In genomic region chr9:134357631-134358025, GRCh38 we compare ENCODE assay signal across 17 cellular contexts. TPM values are rescaled to one million over a fixed set of nuclear protein-coding genes. Genes with fewer than 3 reads are reported as not detected.
DNase-seq lines count a peak whose midpoint lies in the region; ATAC-seq and TF ChIP-seq lines count a peak whose summit lies in the region.
"Had no signal": no experiment of that assay in that cellular context is flagged by ENCODE, and none has a peak within 500 bp of the region (broad histone marks: within the 10 kb centered on the region; RNA-seq: fewer than 3 reads in every experiment).

No MANE protein-coding gene starts in this region.

- H3K4me3 ChIP-seq in HL-60 (replicated peaks; ENCODE audit: insufficient read depth, low read length) (no peak overlapping the region), mammary epithelial cell (replicated peaks in 1 of 3; ENCODE audit: insufficient read depth in 1 of 3, low read depth in 2 of 3, low read length in 3 of 3) (no peak overlapping the region), lower lobe of right lung (no peak overlapping the region), thyroid gland (replicated peaks in 1 of 3) (no peak overlapping the region)
- H3K4me3 ChIP-seq: lung, SJCRH30 had no signal

- H3K4me1 ChIP-seq in mammary epithelial cell (ENCODE audit: insufficient read depth, low read length) (peaks cover 78% of the 10 kb centered on the region), lower lobe of right lung (peaks cover 86% of the 10 kb centered on the region), thyroid gland (peaks cover 60 to 87% of the 10 kb centered on the region in 2 donors)
- H3K4me1 ChIP-seq: SJCRH30 had no signal

- H3K27me3 ChIP-seq in HL-60 (ENCODE audit: insufficient read depth, poor library complexity, severe bottlenecking) (no peaks in the 10 kb centered on the region), mammary epithelial cell (ENCODE audit: insufficient read depth, low read length) (no peaks in the 10 kb centered on the region), lower lobe of right lung (ENCODE audit: low read depth) (no peaks in the 10 kb centered on the region), thyroid gland (no peaks in the 10 kb centered on the region)
- H3K27me3 ChIP-seq: SJCRH30 had no signal

- H3K79me2 ChIP-seq in mammary epithelial cell (ENCODE audit: insufficient read depth, low read length) = peaks cover 95% of the 10 kb centered on the region

- H3K27ac ChIP-seq in HL-60 (replicated peaks) (peak overlapping the region; percentile 78), mammary epithelial cell (ENCODE audit: insufficient read depth, low read depth, low read length) (peak overlapping the region; percentile 41), lower lobe of right lung (no peak overlapping the region), thyroid gland (peak overlapping the region in 2 of 3 donors; percentile 29 to 41)
- H3K27ac ChIP-seq: SJCRH30 had no signal

- no peak overlapping the region for H2AFZ ChIP-seq in mammary epithelial cell (ENCODE audit: low read depth, low read length)

- dilution Hi-C loops in mammary epithelial cell (cut with HindIII; ENCODE audit: low sequenced_read_pairs) = loop anchor here (5.0 kb wide), 3 partner anchors 60 to 95 kb away; no protein-coding TSS in a partner anchor

- peak; percentile 1 to 15 for ATAC-seq in lower lobe of right lung
- ATAC-seq in GM19035 (IDR thresholded peaks at IDR 0.05; ENCODE audit: unreplicated experiment) = no peak
- ATAC-seq: activated CD4-positive, alpha-beta T cell treated with anti-CD3 and anti-CD28 coated beads for 36 hours had no signal

- no peak for DNase-seq in HL-60 (ENCODE audit: low read depth in 1 of 2, low spot score in 1 of 2)
- peak; percentile 61 for DNase-seq in mammary epithelial cell
- no peak for DNase-seq in lower lobe of right lung
- no peak for DNase-seq in thyroid gland
- DNase-seq in cardiac septum (ENCODE audit: low spot score) = no peak
- no peak for DNase-seq in SKM-1 (lab: John Stamatoyannopoulos, UW; ENCODE audit: unreplicated experiment)
- no peak for DNase-seq in LoVo (ENCODE audit: low spot score)
- DNase-seq: activated CD4-positive, alpha-beta T cell treated with anti-CD3 and anti-CD28 coated beads for 36 hours; activated gamma-delta T cell treated with Interleukin-2 at 50 U/mL for 16 hours; naive thymus-derived CD4-positive, alpha-beta T cell; NCI-H2029 treated with DMSO at 0.1 percent for 48 hours; SJCRH30; stimulated activated CD4-positive, alpha-beta T cell treated with anti-CD3 and anti-CD28 coated beads, Interleukin-15, amount 100 ng/mL, for 24 hours; stimulated activated naive CD4-positive, alpha-beta T cell treated with Interleukin-2 at 50 U/mL for 16 hours; T-helper 9 cell had no signal

- H3K9me3 ChIP-seq in mammary epithelial cell (replicated peaks; ENCODE audit: insufficient read depth, low read length) = no peaks in the 10 kb centered on the region
- H3K9me3 ChIP-seq in lower lobe of right lung = no peaks in the 10 kb centered on the region
- no peaks in the 10 kb centered on the region for H3K9me3 ChIP-seq in thyroid gland
- H3K9me3 ChIP-seq: SJCRH30 had no signal

- CTCF ChIA-PET in mammary epithelial cell (lab: Charles Lee; ENCODE audit: low non-redundant PET) = no interaction called here

- intact Hi-C loops in mammary epithelial cell (cut with micrococcal nuclease) (loop anchor here (2.0 kb wide), 1 partner anchor 85 kb away; no protein-coding TSS in a partner anchor), lower lobe of right lung (cut with DNase I) (no loop called here), thyroid gland (cut with DNase I) (no loop called here), cardiac septum (cut with DNase I) (no loop called here)

- H3K36me3 ChIP-seq in mammary epithelial cell (ENCODE audit: insufficient read depth, low read length) = no peaks in the 10 kb centered on the region
- no peaks in the 10 kb centered on the region for H3K36me3 ChIP-seq in lower lobe of right lung
- no peaks in the 10 kb centered on the region for H3K36me3 ChIP-seq in thyroid gland
- H3K36me3 ChIP-seq: SJCRH30 had no signal

- WGBS in mammary epithelial cell (ENCODE audit: low coverage, missing lambda C conversion rate) = 31% methylated on average over 9 of the region's 9 CpGs
- WGBS in thyroid gland, 2 donors = 58 to 63% methylated on average over 9 of the region's 9 CpGs

- H4K20me1 ChIP-seq in mammary epithelial cell (ENCODE audit: insufficient read depth, low read length) = no peaks in the 10 kb centered on the region

- no peak overlapping the region for H3K9ac ChIP-seq in mammary epithelial cell (ENCODE audit: insufficient read depth, low read length)

- in situ Hi-C loops in mammary epithelial cell (cut with MboI; ENCODE audit: low sequenced_read_pairs in 2 of 2) = no loop called here

- no peak for TF ChIP-seq POLR2A in thyroid gland (IDR thresholded peaks at IDR 0.05)

- TF ChIP-seq CTCF in HL-60 (IDR thresholded peaks at IDR 0.05; ENCODE audit: insufficient read depth, low read length) = no peak
- no peak for TF ChIP-seq CTCF in mammary epithelial cell (conservative IDR thresholded peaks at IDR 0.05 in 1 of 2, IDR thresholded peaks at IDR 0.05 in 1 of 2; ENCODE audit: extremely low read depth in 1 of 2, insufficient read depth in 1 of 2, low read depth in 1 of 2, low read length in 2 of 2)
- no peak for TF ChIP-seq CTCF in lower lobe of right lung (IDR thresholded peaks at IDR 0.05)
- TF ChIP-seq CTCF in thyroid gland (IDR thresholded peaks at IDR 0.05) = no peak

- peak overlapping the region; percentile 79 for H3K4me2 ChIP-seq in mammary epithelial cell (ENCODE audit: insufficient read depth, low read depth, low read length)

- no TSS peak for BruUV-seq in mammary epithelial cell (replicated peaks; lab: Mats Ljungman, UMichigan)

RNA-seq across cellular contexts. Expression of gene RXRA, which starts 31.4 kb away (rescaled TPM):
- total RNA-seq in mammary epithelial cell (10 to 100 TPM; 31.0 to 39.2 TPM), lower lobe of right lung (85.7 TPM), thyroid gland (10 to 100 TPM; 39.4 to 81.3 (median 67.4) TPM), cardiac septum (42.6 TPM)
- polyA plus RNA-seq in mammary epithelial cell = 25.2 TPM
- 28.5 TPM for polyA minus RNA-seq in mammary epithelial cell
